In the genomic region with DNA sequence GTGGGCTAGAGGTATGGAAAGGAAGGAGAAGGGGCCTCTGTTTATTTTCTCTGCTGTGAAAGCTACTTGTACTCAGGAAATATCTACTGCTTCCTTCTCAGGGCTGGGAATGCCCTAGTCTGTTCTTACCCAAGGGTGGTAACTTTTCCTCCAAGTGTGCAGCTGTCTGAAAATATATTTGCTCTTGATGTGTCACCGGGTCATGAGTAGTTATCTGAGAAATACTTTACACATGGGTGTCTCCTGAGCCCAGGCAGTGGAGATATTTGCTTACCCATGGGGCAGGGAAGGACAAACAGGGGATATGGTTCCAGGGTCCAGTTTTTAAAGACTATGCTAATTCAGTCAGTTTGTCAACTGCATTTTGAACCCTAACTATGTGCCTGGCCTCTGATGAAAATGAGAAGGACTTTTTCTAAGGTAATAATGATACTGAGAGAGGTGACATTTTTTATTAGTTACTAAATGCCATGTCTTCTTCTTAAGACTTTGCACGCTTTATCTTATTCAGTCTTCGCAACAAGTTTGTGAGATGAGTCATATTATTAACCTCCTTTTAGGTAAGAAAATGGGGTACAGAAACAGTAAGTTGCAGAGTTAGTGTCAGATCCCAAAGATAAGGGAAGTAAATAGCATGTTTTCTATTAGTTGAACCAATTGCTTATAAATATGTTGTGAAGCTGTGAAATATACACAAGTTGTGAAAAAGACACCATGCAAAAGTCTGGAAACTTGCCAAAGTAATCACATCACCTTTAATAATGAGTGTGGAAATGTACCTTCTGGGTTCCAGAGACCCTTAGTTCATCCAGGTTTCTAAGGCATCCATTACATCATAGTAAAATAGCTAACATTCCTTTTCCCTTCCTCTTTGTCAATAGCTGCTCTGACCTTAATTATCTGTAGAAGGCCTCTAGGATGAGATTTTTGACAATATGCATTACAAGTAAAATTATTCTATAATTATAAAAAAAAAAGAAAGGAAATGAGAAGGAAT, we compare ENCODE assay signal across 12 cellular contexts. TPM values are rescaled to one million over a fixed set of nuclear protein-coding genes. Genes with fewer than 3 reads are reported as not detected.
DNase-seq lines count a peak whose midpoint lies in the region; ATAC-seq, FAIRE-seq and TF ChIP-seq lines count a peak whose summit lies in the region.
"Had no signal": no experiment of that assay in that cellular context is flagged by ENCODE, and none has a peak within 500 bp of the region (broad histone marks: within the 10 kb centered on the region; RNA-seq: fewer than 3 reads in every experiment).

No MANE protein-coding gene starts in this region.

- no peak for TF ChIP-seq POLR2A in GM12891 (IDR thresholded peaks at IDR 0.05; ENCODE audit: low read depth, low read length)

- H3K27ac Mint-ChIP-seq in nephron, result peak overlapping the region in 2 of 3 experiments; percentile 25 to 41

- peak; percentile 5 for FAIRE-seq in colon (lab: Jason Lieb, UNC)
- no peak for FAIRE-seq in GM12891 (lab: Jason Lieb, UNC)
- FAIRE-seq: D721Med had no signal

- H3K4me1 Mint-ChIP-seq in nephron, result peaks cover 8% of the 10 kb centered on the region

- H3K36me3 Mint-ChIP-seq in nephron (ENCODE audit: low read depth), result no peaks in the 10 kb centered on the region

- H3K27me3 Mint-ChIP-seq in nephron (ENCODE audit: low read depth), result peaks cover 4% of the 10 kb centered on the region
- H3K27me3 Mint-ChIP-seq: T-cell had no signal

- H3K9me3 Mint-ChIP-seq in nephron, result peaks cover 2% of the 10 kb centered on the region
- H3K9me3 Mint-ChIP-seq: T-cell had no signal

- ATAC-seq in HG03175 (IDR thresholded peaks at IDR 0.05; ENCODE audit: unreplicated experiment), result peak; percentile 52
- no peak for ATAC-seq in HG03469 (IDR thresholded peaks at IDR 0.05; ENCODE audit: unreplicated experiment)
- ATAC-seq: T-cell had no signal

- DNase-seq in EH (ENCODE audit: low read depth), result peak; percentile 47
- DNase-seq in C1 segment of cervical spinal cord (lab: John Stamatoyannopoulos, UW), result no peak
- DNase-seq in amygdala (lab: John Stamatoyannopoulos, UW), result no peak
- DNase-seq in GM12891 (ENCODE audit: insufficient read length, low spot score), result no peak
- DNase-seq: NCI-H748 treated with DMSO at 0.1 percent for 48 hours, sigmoid colon, T-cell had no signal

- no peak overlapping the region for H3K4me3 Mint-ChIP-seq in nephron
- H3K4me3 Mint-ChIP-seq: T-cell had no signal

- TF ChIP-seq CTCF in nephron (IDR thresholded peaks at IDR 0.05; ENCODE audit: unreplicated experiment in 3 of 3), result no peak

TF ChIP-seq in GM12891, 5 proteins besides CTCF, POLR2A, EP300 and RAD21:
- no peak for TF ChIP-seq POU2F2 (IDR thresholded peaks at IDR 0.05; ENCODE audit: low read depth, low read length)
- TF ChIP-seq POLR2AphosphoS5 (IDR thresholded peaks at IDR 0.05; ENCODE audit: low read depth, low read length), result no peak
- no peak for TF ChIP-seq TAF1 (IDR thresholded peaks at IDR 0.05; ENCODE audit: low read depth, low read length)
- no peak for TF ChIP-seq SPI1 (IDR thresholded peaks at IDR 0.05; ENCODE audit: low read depth, low read length)

RNA-seq across cellular contexts. Expression of a gene that starts 22.8 kb away (rescaled TPM):
- 0.15 TPM for polyA plus RNA-seq in GM12891 (2012; ENCODE audit: low read depth, missing spikeins)
